30 cellular contexts compared by ENCODE assay signal in genomic region chr19:35305181-35305580, GRCh38. TPM values are rescaled to one million over a fixed set of nuclear protein-coding genes. Genes with fewer than 3 reads are reported as not detected.
"Had no signal": no experiment of that assay in that cellular context is flagged by ENCODE, and none has a peak within 500 bp of the region (broad histone marks: within the 10 kb centered on the region; RNA-seq: fewer than 3 reads in every experiment).

No MANE protein-coding gene starts in this region.

- H3K27me3 ChIP-seq: body of pancreas, cardiac muscle cell, transverse colon had no signal

- H3K27me3 Mint-ChIP-seq: activated T-cell treated with anti-CD3 and anti-CD28 coated beads, Interleukin-2, amount 50 U/mL, for 24 hours; memory B cell; stimulated activated memory B cell treated with anti-CD40 and anti-IgM and Interleukin-4, amounts not matched to agents 10 μg/mL and 1 μg/mL and 100 μg/mL, for 72 hours had no signal

- H3K36me3 ChIP-seq: cardiac muscle cell, heart left ventricle, stomach, transverse colon had no signal

- DNase-seq: activated CD8-positive, alpha-beta memory T cell treated with anti-CD3 and anti-CD28 coated beads, Interleukin-2, amount 50 U/mL, for 4 hours; activated naive CD4-positive, alpha-beta T cell; activated naive CD8-positive, alpha-beta T cell treated with anti-CD3 and anti-CD28 coated beads, Interleukin-2, amount 10 ng/mL, durations not matched to agents 7 days and 5 days; activated T-cell treated with anti-CD3 and anti-CD28 coated beads, Interleukin-2, amount 50 U/mL, for 24 hours; amniotic stem cell; body of pancreas; cortex of kidney; left cardiac atrium; nephron progenitor cell; small intestine; stimulated activated CD4-positive, alpha-beta T cell treated with anti-CD3 and anti-CD28 coated beads, Interleukin-2, amount 100 ng/mL, for 24 hours; stomach; T1000; transverse colon had no signal

- H3K36me3 Mint-ChIP-seq: activated naive CD8-positive, alpha-beta T cell treated with anti-CD3 and anti-CD28 coated beads, Interleukin-2, amount 10 ng/mL, durations not matched to agents 7 days and 5 days; memory B cell; stimulated activated memory B cell treated with anti-CD40 and anti-IgM and Interleukin-4, amounts not matched to agents 10 μg/mL and 1 μg/mL and 100 μg/mL, for 72 hours; WTC11 had no signal

- ATAC-seq: activated T-helper 17 cell treated with anti-CD3 and anti-CD28 coated beads, Interleukin-2, amount 50 U/mL, for 72 hours; body of pancreas; heart left ventricle; left cardiac atrium; sciatic nerve; stimulated activated memory B cell treated with anti-CD40 and anti-IgM and Interleukin-4, amounts not matched to agents 10 μg/mL and 1 μg/mL and 100 μg/mL, for 72 hours; WTC11 had no signal

- H3K4me1 Mint-ChIP-seq: activated naive CD8-positive, alpha-beta T cell treated with anti-CD3 and anti-CD28 coated beads, Interleukin-2, amount 10 ng/mL, durations not matched to agents 7 days and 5 days; activated T-helper 17 cell treated with anti-CD3 and anti-CD28 coated beads, Interleukin-2, amount 50 U/mL, for 72 hours; WTC11 had no signal

- H3K4me3 ChIP-seq: body of pancreas, cardiac muscle cell, heart left ventricle, stomach, transverse colon had no signal

- H3K27ac ChIP-seq: body of pancreas, cardiac muscle cell, heart left ventricle, stomach, transverse colon had no signal

- H3K9me3 ChIP-seq: body of pancreas, heart left ventricle, stomach, transverse colon had no signal

- H3K4me1 ChIP-seq: stomach, transverse colon had no signal

- H3K9me3 Mint-ChIP-seq: activated naive CD8-positive, alpha-beta T cell treated with anti-CD3 and anti-CD28 coated beads, Interleukin-2, amount 10 ng/mL, durations not matched to agents 7 days and 5 days; activated T-cell treated with anti-CD3 and anti-CD28 coated beads, Interleukin-2, amount 50 U/mL, for 24 hours; activated T-helper 17 cell treated with anti-CD3 and anti-CD28 coated beads, Interleukin-2, amount 50 U/mL, for 72 hours; memory B cell; nephron progenitor cell; stimulated activated memory B cell treated with anti-CD40 and anti-IgM and Interleukin-4, amounts not matched to agents 10 μg/mL and 1 μg/mL and 100 μg/mL, for 72 hours; WTC11 had no signal

- H3K27ac Mint-ChIP-seq: activated naive CD8-positive, alpha-beta T cell treated with anti-CD3 and anti-CD28 coated beads, Interleukin-2, amount 10 ng/mL, durations not matched to agents 7 days and 5 days; activated T-cell treated with anti-CD3 and anti-CD28 coated beads, Interleukin-2, amount 50 U/mL, for 24 hours; activated T-helper 17 cell treated with anti-CD3 and anti-CD28 coated beads, Interleukin-2, amount 50 U/mL, for 72 hours; memory B cell; nephron progenitor cell; stimulated activated memory B cell treated with anti-CD40 and anti-IgM and Interleukin-4, amounts not matched to agents 10 μg/mL and 1 μg/mL and 100 μg/mL, for 72 hours; WTC11 had no signal

- H3K4me3 Mint-ChIP-seq: activated naive CD8-positive, alpha-beta T cell treated with anti-CD3 and anti-CD28 coated beads, Interleukin-2, amount 10 ng/mL, durations not matched to agents 7 days and 5 days; activated T-cell treated with anti-CD3 and anti-CD28 coated beads, Interleukin-2, amount 50 U/mL, for 24 hours; activated T-helper 17 cell treated with anti-CD3 and anti-CD28 coated beads, Interleukin-2, amount 50 U/mL, for 72 hours; memory B cell; nephron progenitor cell; stimulated activated memory B cell treated with anti-CD40 and anti-IgM and Interleukin-4, amounts not matched to agents 10 μg/mL and 1 μg/mL and 100 μg/mL, for 72 hours; WTC11 had no signal

- FAIRE-seq: endometrium, islet of Langerhans, small intestine had no signal

RNA-seq across cellular contexts. Expression of gene MAG, which starts 13.2 kb away (rescaled TPM):
- total RNA-seq: epithelial cell of proximal tubule, fibroblast of villous mesenchyme, left cardiac atrium, mononuclear cell, myocyte, transverse colon had no signal
- polyA plus RNA-seq: small intestine had no signal

RNA-seq across cellular contexts. Expression of gene HAMP, which starts 22.9 kb away (rescaled TPM):
- total RNA-seq: body of pancreas, cerebellum, epithelial cell of proximal tubule, fibroblast of villous mesenchyme, lower leg skin, myocyte, temporal lobe, transverse colon had no signal

RNA-seq across cellular contexts. Expression of gene CD22, which starts 23.8 kb away (rescaled TPM):
- total RNA-seq: cerebellum, fibroblast of villous mesenchyme, temporal lobe had no signal
- polyA plus RNA-seq: cardiac muscle cell had no signal

RNA-seq across cellular contexts. Expression of gene FFAR1, which starts 42.5 kb away (rescaled TPM):
- total RNA-seq: activated naive CD8-positive, alpha-beta T cell treated with anti-CD3 and anti-CD28 coated beads, Interleukin-2, amount 10 ng/mL, durations not matched to agents 7 days and 5 days; cardiac muscle cell; cerebellum; fibroblast of villous mesenchyme; heart left ventricle; left cardiac atrium; lower leg skin; myocyte; sciatic nerve; temporal lobe had no signal
- polyA plus RNA-seq: heart left ventricle, stomach had no signal
